In genomic region chr1:204083491-204083890, GRCh38 we compare ENCODE assay signal across 2 cellular contexts.
TF ChIP-seq lines count a peak whose summit lies in the region.

No MANE protein-coding gene starts in this region.

TF ChIP-seq in GM23338, 12 proteins besides CTCF, POLR2A, EP300 and RAD21 (continued from another document):
- no peak for TF ChIP-seq ZNF462 (CRISPR knock-in tag; IDR thresholded peaks at IDR 0.05)
- no peak for TF ChIP-seq CREB1 (CRISPR knock-in tag; IDR thresholded peaks at IDR 0.05; ENCODE audit: low read depth)
- no peak for TF ChIP-seq JUNB (IDR thresholded peaks at IDR 0.05; ENCODE audit: unreplicated experiment)
- TF ChIP-seq ZNF114 (CRISPR knock-in tag; IDR thresholded peaks at IDR 0.05) = no peak

TF ChIP-seq in WTC11, 78 proteins besides CTCF, POLR2A, EP300 and RAD21 (continued from another document):
- TF ChIP-seq ERG (CRISPR knock-in tag; IDR thresholded peaks at IDR 0.05) (no peak), FOXP1 (CRISPR knock-in tag; IDR thresholded peaks at IDR 0.05; ENCODE audit: borderline replicate concordance) (no peak), EMX1 (CRISPR knock-in tag; IDR thresholded peaks at IDR 0.05) (no peak), SP1 (CRISPR knock-in tag; conservative IDR thresholded peaks at IDR 0.05) (no peak)
- TF ChIP-seq, protein P1, sequence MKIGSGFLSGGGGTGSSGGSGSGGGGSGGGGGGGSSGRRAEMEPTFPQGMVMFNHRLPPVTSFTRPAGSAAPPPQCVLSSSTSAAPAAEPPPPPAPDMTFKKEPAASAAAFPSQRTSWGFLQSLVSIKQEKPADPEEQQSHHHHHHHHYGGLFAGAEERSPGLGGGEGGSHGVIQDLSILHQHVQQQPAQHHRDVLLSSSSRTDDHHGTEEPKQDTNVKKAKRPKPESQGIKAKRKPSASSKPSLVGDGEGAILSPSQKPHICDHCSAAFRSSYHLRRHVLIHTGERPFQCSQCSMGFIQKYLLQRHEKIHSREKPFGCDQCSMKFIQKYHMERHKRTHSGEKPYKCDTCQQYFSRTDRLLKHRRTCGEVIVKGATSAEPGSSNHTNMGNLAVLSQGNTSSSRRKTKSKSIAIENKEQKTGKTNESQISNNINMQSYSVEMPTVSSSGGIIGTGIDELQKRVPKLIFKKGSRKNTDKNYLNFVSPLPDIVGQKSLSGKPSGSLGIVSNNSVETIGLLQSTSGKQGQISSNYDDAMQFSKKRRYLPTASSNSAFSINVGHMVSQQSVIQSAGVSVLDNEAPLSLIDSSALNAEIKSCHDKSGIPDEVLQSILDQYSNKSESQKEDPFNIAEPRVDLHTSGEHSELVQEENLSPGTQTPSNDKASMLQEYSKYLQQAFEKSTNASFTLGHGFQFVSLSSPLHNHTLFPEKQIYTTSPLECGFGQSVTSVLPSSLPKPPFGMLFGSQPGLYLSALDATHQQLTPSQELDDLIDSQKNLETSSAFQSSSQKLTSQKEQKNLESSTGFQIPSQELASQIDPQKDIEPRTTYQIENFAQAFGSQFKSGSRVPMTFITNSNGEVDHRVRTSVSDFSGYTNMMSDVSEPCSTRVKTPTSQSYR (CRISPR knock-in tag; IDR thresholded peaks at IDR 0.05) = no peak
